Comparison of ENCODE assay signal across 30 cellular contexts in genomic region chr4:33975996-33976395, GRCh38.
"Had no signal": no experiment of that assay in that cellular context is flagged by ENCODE, and none has a peak within 500 bp of the region (broad histone marks: within the 10 kb centered on the region; RNA-seq: fewer than 3 reads in every experiment).

No MANE protein-coding gene starts in this region.

- H2AFZ ChIP-seq: hepatocyte had no signal

- H3K27me3 ChIP-seq: adrenal gland, ascending aorta, cardiac muscle cell, gastroesophageal sphincter, hepatocyte, pancreas, thyroid gland, upper lobe of left lung had no signal

- H3K36me3 ChIP-seq: adrenal gland, ascending aorta, cardiac muscle cell, gastroesophageal sphincter, pancreas, prostate gland, thyroid gland, upper lobe of left lung had no signal

- H3K27ac ChIP-seq: adrenal gland, ascending aorta, cardiac muscle cell, coronary artery, gastroesophageal sphincter, hepatocyte, pancreas, prostate gland, thyroid gland, upper lobe of left lung had no signal

- H3K9me3 ChIP-seq: adrenal gland, ascending aorta, gastroesophageal sphincter, pancreas, prostate gland, thyroid gland, upper lobe of left lung had no signal

- H3K4me1 ChIP-seq: adrenal gland, ascending aorta, gastroesophageal sphincter, pancreas, prostate gland, upper lobe of left lung had no signal

- H3K4me3 ChIP-seq: adrenal gland, ascending aorta, cardiac muscle cell, coronary artery, gastroesophageal sphincter, hepatocyte, pancreas, prostate gland, smooth muscle cell, thyroid gland, upper lobe of left lung had no signal

- H3K4me2 ChIP-seq: hepatocyte, smooth muscle cell had no signal

- ATAC-seq: activated CD4-positive, alpha-beta T cell treated with anti-CD3 and anti-CD28 coated beads for 36 hours; activated CD8-positive, alpha-beta memory T cell treated with anti-CD3 and anti-CD28 coated beads, Interleukin-2, amount 10 ng/mL, durations not matched to agents 7 days and 5 days; activated CD8-positive, alpha-beta T cell treated with anti-CD3 and anti-CD28 coated beads, Interleukin-2, amount 10 ng/mL, durations not matched to agents 7 days and 5 days; effector memory CD8-positive, alpha-beta T cell; gastroesophageal sphincter; left cardiac atrium; naive thymus-derived CD4-positive, alpha-beta T cell; pancreas; sciatic nerve; stimulated activated memory B cell treated with anti-CD40 and anti-IgM and Interleukin-4, amounts not matched to agents 10 μg/mL and 1 μg/mL and 100 μg/mL, for 72 hours; stimulated activated naive CD8-positive, alpha-beta T cell treated with anti-CD3 and anti-CD28 coated beads, Interleukin-15, amount 100 ng/mL, for 72 hours had no signal

- DNase-seq: activated CD4-positive, alpha-beta T cell treated with anti-CD3 and anti-CD28 coated beads for 36 hours; activated CD4-positive, CD25-positive, alpha-beta regulatory T cell; activated CD8-positive, alpha-beta memory T cell treated with anti-CD3 and anti-CD28 coated beads, Interleukin-2, amount 10 ng/mL, durations not matched to agents 7 days and 5 days; activated CD8-positive, alpha-beta T cell treated with anti-CD3 and anti-CD28 coated beads, Interleukin-2, amount 10 ng/mL, durations not matched to agents 7 days and 5 days; activated effector memory CD4-positive, alpha-beta T cell treated with Interleukin-2 at 50 U/mL for 16 hours; activated naive CD4-positive, alpha-beta T cell treated with Interleukin-2 at 50 U/mL for 16 hours; adrenal gland; cerebellar nuclear complex; effector memory CD8-positive, alpha-beta T cell; left cardiac atrium; midbrain; naive thymus-derived CD4-positive, alpha-beta T cell; pancreas; retina; stimulated activated CD4-positive, alpha-beta T cell treated with anti-CD3 and anti-CD28 coated beads, Interleukin-1b, Interleukin-23, amount 100 ng/mL, for 48 hours; stimulated activated CD4-positive, alpha-beta T cell treated with anti-CD3 and anti-CD28 coated beads, Interleukin-4, amount 100 ng/mL, for 4 hours; stimulated activated CD8-positive, alpha-beta memory T cell treated with anti-CD3 and anti-CD28 coated beads, Interleukin-4, amount 100 ng/mL, for 48 hours; stimulated activated naive CD8-positive, alpha-beta T cell treated with anti-CD3 and anti-CD28 coated beads, Interleukin-15, amount 100 ng/mL, for 72 hours; T-helper 1 cell; thyroid gland; upper lobe of left lung had no signal

- H3K79me2 ChIP-seq: hepatocyte had no signal
